Comparison of ENCODE assay signal across 2 cellular contexts in genomic region chr2:235078914-235079472, GRCh38.
TF ChIP-seq lines count a peak whose summit lies in the region.

No MANE protein-coding gene starts in this region.

TF ChIP-seq in HepG2, 621 proteins besides CTCF, POLR2A, EP300 and RAD21 (continues in another document):
- no peak for TF ChIP-seq CBFB (CRISPR knock-in tag; IDR thresholded peaks at IDR 0.05)
- no peak for TF ChIP-seq ZFP37 (CRISPR knock-in tag; IDR thresholded peaks at IDR 0.05; ENCODE audit: borderline replicate concordance)
- TF ChIP-seq, protein P1, sequence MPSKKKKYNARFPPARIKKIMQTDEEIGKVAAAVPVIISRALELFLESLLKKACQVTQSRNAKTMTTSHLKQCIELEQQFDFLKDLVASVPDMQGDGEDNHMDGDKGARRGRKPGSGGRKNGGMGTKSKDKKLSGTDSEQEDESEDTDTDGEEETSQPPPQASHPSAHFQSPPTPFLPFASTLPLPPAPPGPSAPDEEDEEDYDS (CRISPR knock-in tag; IDR thresholded peaks at IDR 0.05), result no peak
- no peak for TF ChIP-seq TEAD2 (CRISPR knock-in tag; IDR thresholded peaks at IDR 0.05)
- TF ChIP-seq KDM2A (CRISPR knock-in tag; IDR thresholded peaks at IDR 0.05; ENCODE audit: borderline replicate concordance, low read depth), result no peak
- TF ChIP-seq ZNF256 (CRISPR knock-in tag; conservative IDR thresholded peaks at IDR 0.05), result no peak
- no peak for TF ChIP-seq GATA4 (IDR thresholded peaks at IDR 0.05; ENCODE audit: borderline replicate concordance, low read depth)
- no peak for TF ChIP-seq ZNF530 (CRISPR knock-in tag; IDR thresholded peaks at IDR 0.05; ENCODE audit: low read depth)
- TF ChIP-seq ZNF512B (CRISPR knock-in tag; IDR thresholded peaks at IDR 0.05; ENCODE audit: borderline replicate concordance), result no peak
- TF ChIP-seq NR2F6 (IDR thresholded peaks at IDR 0.05), result no peak
- TF ChIP-seq NR2F6 (CRISPR knock-in tag; IDR thresholded peaks at IDR 0.05), result no peak
- TF ChIP-seq, protein P2, sequence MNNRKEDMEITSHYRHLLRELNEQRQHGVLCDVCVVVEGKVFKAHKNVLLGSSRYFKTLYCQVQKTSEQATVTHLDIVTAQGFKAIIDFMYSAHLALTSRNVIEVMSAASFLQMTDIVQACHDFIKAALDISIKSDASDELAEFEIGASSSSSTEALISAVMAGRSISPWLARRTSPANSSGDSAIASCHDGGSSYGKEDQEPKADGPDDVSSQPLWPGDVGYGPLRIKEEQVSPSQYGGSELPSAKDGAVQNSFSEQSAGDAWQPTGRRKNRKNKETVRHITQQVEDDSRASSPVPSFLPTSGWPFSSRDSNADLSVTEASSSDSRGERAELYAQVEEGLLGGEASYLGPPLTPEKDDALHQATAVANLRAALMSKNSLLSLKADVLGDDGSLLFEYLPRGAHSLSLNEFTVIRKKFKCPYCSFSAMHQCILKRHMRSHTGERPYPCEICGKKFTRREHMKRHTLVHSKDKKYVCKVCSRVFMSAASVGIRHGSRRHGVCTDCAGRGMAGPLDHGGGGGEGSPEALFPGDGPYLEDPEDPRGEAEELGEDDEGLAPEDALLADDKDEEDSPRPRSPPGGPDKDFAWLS (CRISPR knock-in tag; IDR thresholded peaks at IDR 0.05; ENCODE audit: borderline replicate concordance), result no peak
- TF ChIP-seq BORCS8-MEF2B (CRISPR knock-in tag; IDR thresholded peaks at IDR 0.05), result no peak
- no peak for TF ChIP-seq MYNN (CRISPR knock-in tag; IDR thresholded peaks at IDR 0.05; ENCODE audit: low read depth)
- no peak for TF ChIP-seq SMC3 (IDR thresholded peaks at IDR 0.05; ENCODE audit: low read length)
- peak; percentile 42; the same call in 1 of the 2 replicates for TF ChIP-seq CREB1 (IDR thresholded peaks at IDR 0.05)
- TF ChIP-seq CREB1 (CRISPR knock-in tag; IDR thresholded peaks at IDR 0.05), result no peak
- no peak for TF ChIP-seq ZKSCAN8 (CRISPR knock-in tag; IDR thresholded peaks at IDR 0.05; ENCODE audit: borderline replicate concordance)
- no peak for TF ChIP-seq ZNF326 (CRISPR knock-in tag; IDR thresholded peaks at IDR 0.05; ENCODE audit: borderline replicate concordance)
- no peak for TF ChIP-seq LBX2 (CRISPR knock-in tag; IDR thresholded peaks at IDR 0.05; ENCODE audit: borderline replicate concordance)
- no peak for TF ChIP-seq SUZ12 (IDR thresholded peaks at IDR 0.05; ENCODE audit: low read depth, low read length)
- no peak for TF ChIP-seq DPF2 (CRISPR knock-in tag; IDR thresholded peaks at IDR 0.05; ENCODE audit: borderline replicate concordance, low read depth)

TF ChIP-seq in K562, 482 proteins besides CTCF, POLR2A, EP300 and RAD21:
- TF ChIP-seq TSC22D4 (tag; IDR thresholded peaks at IDR 0.05), result 0 out of 2 replicates have a peak, but pooled peaks have one; percentile 43
- no peak for TF ChIP-seq PTBP1 (IDR thresholded peaks at IDR 0.05; ENCODE audit: low read depth, low read length)
